ENCODE assay signal across 8 cellular contexts in the genomic region with DNA sequence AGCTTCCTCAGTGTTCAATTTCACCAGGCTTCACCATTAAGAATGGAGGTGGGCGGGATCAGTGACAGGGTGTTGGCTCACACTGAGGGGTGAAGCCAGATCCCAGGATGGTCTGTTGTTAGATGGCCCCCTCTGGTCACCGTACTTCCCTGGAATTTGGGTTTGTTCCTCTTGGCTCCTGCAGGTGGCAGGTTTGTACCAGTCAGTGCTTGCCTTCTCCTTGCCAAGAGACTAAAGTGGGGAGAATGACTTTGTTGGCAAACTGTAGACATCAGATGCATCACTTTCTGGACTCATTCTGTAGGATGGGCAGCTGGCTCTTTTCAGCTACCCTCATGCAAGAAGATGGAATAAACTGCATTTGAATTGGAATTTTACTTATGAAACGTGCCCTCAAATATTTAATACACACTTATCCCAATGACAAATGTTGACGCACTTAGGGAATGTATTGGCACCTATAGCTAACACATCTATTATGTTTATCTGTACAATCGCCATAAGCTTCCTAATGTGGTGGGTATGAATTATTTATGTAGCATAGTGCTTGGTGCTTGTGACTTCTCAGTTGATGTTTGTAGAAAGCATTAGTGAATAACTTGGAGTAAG. TPM values are rescaled to one million over a fixed set of nuclear protein-coding genes. Genes with fewer than 3 reads are reported as not detected.
A peak's percentile ranks its signal among the peaks of the same experiment; 100 is the strongest.
DNase-seq lines count a peak whose midpoint lies in the region; ATAC-seq and TF ChIP-seq lines count a peak whose summit lies in the region.

No MANE protein-coding gene starts in this region.

- no peaks in the 10 kb centered on the region for H3K9me2 ChIP-seq in Loucy (replicated peaks; ENCODE audit: low read depth, low read length)

- no peak overlapping the region for H2AFZ ChIP-seq in Loucy (ENCODE audit: low read length)
- H2AFZ ChIP-seq in smooth muscle cell (ENCODE audit: low read depth) = no peak overlapping the region

- H3K9me3 ChIP-seq in Loucy (ENCODE audit: insufficient read depth, low read depth, low read length) = no peaks in the 10 kb centered on the region
- no peaks in the 10 kb centered on the region for H3K9me3 ChIP-seq in WERI-Rb-1 (ENCODE audit: severe bottlenecking)
- H3K9me3 ChIP-seq in heart right ventricle = no peaks in the 10 kb centered on the region
- H3K9me3 ChIP-seq in smooth muscle cell (replicated peaks; ENCODE audit: low read depth) = no peaks in the 10 kb centered on the region

- peak in 5 of 8 donors; percentile 43 to 73 (median 68) for ATAC-seq in heart right ventricle

- H3K4me1 ChIP-seq in Loucy (ENCODE audit: insufficient read depth, low read length, poor library complexity, severe bottlenecking) (no peaks in the 10 kb centered on the region), heart right ventricle (peaks cover 0 to 6% (median 0%) of the 10 kb centered on the region in 9 donors), smooth muscle cell (ENCODE audit: low read depth) (no peaks in the 10 kb centered on the region)

- H3K79me2 ChIP-seq in Loucy (ENCODE audit: insufficient read depth, low read length) (no peaks in the 10 kb centered on the region), smooth muscle cell (ENCODE audit: low read depth) (no peaks in the 10 kb centered on the region)

- intact Hi-C loops in heart right ventricle (cut with DNase I) = loop anchor here in 3 of 10 donors (2.0 to 10.0 kb wide), 4 partner anchors 330 to 960 kb away; no protein-coding TSS in a partner anchor

- H3K4me3 ChIP-seq in Loucy (ENCODE audit: low read length, poor library complexity, severe bottlenecking) = no peak overlapping the region
- no peak overlapping the region for H3K4me3 ChIP-seq in WERI-Rb-1 (ENCODE audit: low read depth, low read length)
- H3K4me3 ChIP-seq in heart right ventricle = no peak overlapping the region
- no peak overlapping the region for H3K4me3 ChIP-seq in smooth muscle cell
- no peak overlapping the region for H3K4me3 ChIP-seq in coronary artery

- H3K36me3 ChIP-seq in Loucy (ENCODE audit: insufficient read depth, low read length) (no peaks in the 10 kb centered on the region), WERI-Rb-1 (no peaks in the 10 kb centered on the region), heart right ventricle (no peaks in the 10 kb centered on the region), smooth muscle cell (ENCODE audit: low read depth) (no peaks in the 10 kb centered on the region)

- no peaks in the 10 kb centered on the region for H4K20me1 ChIP-seq in Loucy (ENCODE audit: insufficient read depth, low read length, poor library complexity, severe bottlenecking)
- H4K20me1 ChIP-seq in smooth muscle cell (ENCODE audit: low read depth) = no peaks in the 10 kb centered on the region

- no peak overlapping the region for H3K27ac ChIP-seq in WERI-Rb-1
- no peak overlapping the region for H3K27ac ChIP-seq in heart right ventricle
- no peak overlapping the region for H3K27ac ChIP-seq in smooth muscle cell (ENCODE audit: low read depth)
- H3K27ac ChIP-seq in coronary artery = no peak overlapping the region

- H3K27me3 ChIP-seq in Loucy (ENCODE audit: insufficient read depth, low read length, poor library complexity, severe bottlenecking) (no peaks in the 10 kb centered on the region), WERI-Rb-1 (ENCODE audit: insufficient read depth, low read depth, severe bottlenecking) (no peaks in the 10 kb centered on the region), heart right ventricle (peaks cover 0 to 3% (median 0%) of the 10 kb centered on the region in 7 donors), smooth muscle cell (ENCODE audit: low read depth) (no peaks in the 10 kb centered on the region)

- WGBS in heart right ventricle, 2 donors = 69 to 74% methylated on average over 5 of the region's 5 CpGs
- WGBS in smooth muscle cell (ENCODE audit: low lambda C conversion rate) = 72% methylated on average over 5 of the region's 5 CpGs

- H3F3A ChIP-seq in Loucy (ENCODE audit: low read depth) (no peaks in the 10 kb centered on the region), smooth muscle cell (ENCODE audit: low read depth) (peaks cover 10% of the 10 kb centered on the region)

- H3K4me2 ChIP-seq in Loucy (ENCODE audit: low read depth, low read length, poor library complexity, severe bottlenecking) (no peak overlapping the region), smooth muscle cell (no peak overlapping the region)

- DNase-seq in activated T-cell treated with anti-CD3 and anti-CD28 coated beads for 48 hours (ENCODE audit: low read depth) (peak; percentile 6), WERI-Rb-1 (peak; percentile 59), heart right ventricle (no peak), smooth muscle cell (lab: John Stamatoyannopoulos, UW; ENCODE audit: unreplicated experiment) (no peak), coronary artery (ENCODE audit: low spot score) (no peak), NOMO-1 treated with DMSO at 0.1 percent for 48 hours (lab: John Stamatoyannopoulos, UW; ENCODE audit: unreplicated experiment) (no peak)
- DNase-seq in activated T-cell treated with anti-CD3 and anti-CD28 coated beads, Interleukin-2, amount 50 U/mL, for 1 hour = no peak

- H3K9ac ChIP-seq in Loucy (ENCODE audit: low read depth, low read length, poor library complexity, severe bottlenecking) = no peak overlapping the region
- H3K9ac ChIP-seq in smooth muscle cell (ENCODE audit: low read depth) = no peak overlapping the region

- TF ChIP-seq CTCF in Loucy (conservative IDR thresholded peaks at IDR 0.05; ENCODE audit: low read length) = peak; percentile 74
- TF ChIP-seq CTCF in WERI-Rb-1 (IDR thresholded peaks at IDR 0.05; ENCODE audit: low read depth, low read length) = peak; percentile 88
- peak; percentile 29 to 70 (median 58) for TF ChIP-seq CTCF in heart right ventricle (IDR thresholded peaks at IDR 0.05)
- peak; percentile 33 for TF ChIP-seq CTCF in smooth muscle cell (IDR thresholded peaks at IDR 0.05; ENCODE audit: borderline replicate concordance, insufficient read depth, poor library complexity, severe bottlenecking)
- no peak for TF ChIP-seq CTCF in coronary artery (IDR thresholded peaks at IDR 0.05)

RNA-seq across cellular contexts. Expression of gene ANKRD55, which starts 31.4 kb away (rescaled TPM):
- total RNA-seq in heart right ventricle (under 1 TPM in 1 of 10 donors, not detected in 9; 0.72 TPM), smooth muscle cell (0.27 and 1.7 TPM in 2 replicates)
- polyA plus RNA-seq in heart right ventricle (under 1 TPM in 1 of 2 donors, not detected in 1; 0.01 TPM), smooth muscle cell (0.70 and 1.1 TPM in 2 replicates)

Comparison
In these comparisons a context has a peak if more than half of its experiments do, and no peak if none do; other contexts are left out.
1. DNase-seq: peak in activated T-cell treated with anti-CD3 and anti-CD28 coated beads for 48 hours (single experiment) and WERI-Rb-1 (single experiment); none in activated T-cell treated with anti-CD3 and anti-CD28 coated beads, Interleukin-2, amount 50 U/mL, for 1 hour (single experiment), heart right ventricle (0 of 2), smooth muscle cell (single experiment), coronary artery (single experiment) and NOMO-1 treated with DMSO at 0.1 percent for 48 hours (single experiment).